ENCODE assay signal across 18 cellular contexts in the genomic region with DNA sequence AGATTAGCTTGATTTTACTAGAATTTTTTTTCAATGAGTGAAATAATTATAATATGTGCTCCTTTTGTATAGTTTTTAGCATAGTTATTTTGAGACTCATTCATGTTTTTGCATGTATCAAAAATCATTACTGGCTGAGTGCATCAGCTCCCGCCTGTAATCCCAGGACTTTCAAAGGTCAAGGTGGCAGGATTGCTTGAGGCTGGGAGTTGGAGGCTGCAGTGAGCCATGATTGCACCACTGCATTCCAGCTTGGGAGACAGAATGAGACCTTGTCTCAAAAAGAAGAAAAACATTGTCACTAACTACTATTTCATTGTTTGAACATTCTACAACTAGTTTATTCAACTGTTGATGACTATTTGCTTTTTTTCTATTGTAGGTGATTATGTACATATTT.
"Had no signal": no experiment of that assay in that cellular context is flagged by ENCODE, and none has a peak within 500 bp of the region (broad histone marks: within the 10 kb centered on the region; RNA-seq: fewer than 3 reads in every experiment).

No MANE protein-coding gene starts in this region.

- DNase-seq: effector CD4-positive, alpha-beta T cell; endodermal cell; glutamatergic neuron; kidney; left cardiac atrium; left ventricle myocardium inferior; lower lobe of right lung; mesendoderm; naive B cell; retina; stimulated activated naive CD4-positive, alpha-beta T cell; trophoblast cell had no signal

- H3K4me3 ChIP-seq: coronary artery, gastroesophageal sphincter, left ventricle myocardium inferior, lower lobe of right lung, prostate gland, skin epidermis had no signal

- ATAC-seq: gastroesophageal sphincter, left cardiac atrium, lower lobe of right lung, sciatic nerve had no signal

- FAIRE-seq: endothelial cell of umbilical vein had no signal
